8 cellular contexts compared by ENCODE assay signal in genomic region chr3:125051715-125052581, GRCh38. TPM values are rescaled to one million over a fixed set of nuclear protein-coding genes. Genes with fewer than 3 reads are reported as not detected.
DNase-seq lines count a peak whose midpoint lies in the region; ATAC-seq and TF ChIP-seq lines count a peak whose summit lies in the region.

No MANE protein-coding gene starts in this region.

- POLR2A ChIA-PET in CD8-positive, alpha-beta T cell (lab: Charles Lee): interaction anchor here (0.9 to 1.8 kb wide), 5 partner anchors 30 to 323 kb away, joined by 3 to 8 read pairs (median 4); partner anchors contain the start of gene ZNF148

- no peak for TF ChIP-seq CTCF in CD8-positive, alpha-beta T cell (IDR thresholded peaks at IDR 0.05)
- TF ChIP-seq CTCF in endothelial cell (IDR thresholded peaks at IDR 0.05; ENCODE audit: unreplicated experiment): no peak

- H3K4me1 Mint-ChIP-seq in CD8-positive, alpha-beta T cell (ENCODE audit: low read depth): peaks cover 65% of the 10 kb centered on the region
- H3K4me1 Mint-ChIP-seq in endothelial cell (ENCODE audit: unreplicated experiment): peaks cover 40% of the 10 kb centered on the region
- peaks cover 69 to 70% of the 10 kb centered on the region in 2 donors for H3K4me1 Mint-ChIP-seq in natural killer cell treated with Interleukin-12 subunit alpha and Interleukin-12 subunit beta and Interleukin-15 and Interleukin-18, amount 100 ng/mL, for 72 hours (ENCODE audit: low read depth in 2 of 2)
- peaks cover 59% of the 10 kb centered on the region for H3K4me1 Mint-ChIP-seq in stimulated activated naive CD8-positive, alpha-beta T cell treated with anti-CD3 and anti-CD28 coated beads, Interleukin-15, Interleukin-2, amounts not matched to agents 100 ng/mL and 50 ng/mL, for 24 hours (ENCODE audit: low read depth)

- H3K9me3 Mint-ChIP-seq in CD8-positive, alpha-beta T cell: no peaks in the 10 kb centered on the region
- no peaks in the 10 kb centered on the region for H3K9me3 Mint-ChIP-seq in endothelial cell (ENCODE audit: unreplicated experiment)
- no peaks in the 10 kb centered on the region for H3K9me3 Mint-ChIP-seq in natural killer cell treated with Interleukin-12 subunit alpha and Interleukin-12 subunit beta and Interleukin-15 and Interleukin-18, amount 100 ng/mL, for 72 hours
- H3K9me3 Mint-ChIP-seq in stimulated activated naive CD8-positive, alpha-beta T cell treated with anti-CD3 and anti-CD28 coated beads, Interleukin-15, Interleukin-2, amounts not matched to agents 100 ng/mL and 50 ng/mL, for 24 hours: no peaks in the 10 kb centered on the region

- peak overlapping the region; percentile 40 for H3K4me3 ChIP-seq in CD8-positive, alpha-beta T cell (ENCODE audit: low read depth, low read length)

- no peaks in the 10 kb centered on the region for H3K36me3 ChIP-seq in CD8-positive, alpha-beta T cell (ENCODE audit: insufficient read depth, low read length)

- H3K27ac ChIP-seq in CD8-positive, alpha-beta T cell (ENCODE audit: low read depth, low read length): peak overlapping the region; percentile 52

- peak overlapping the region; percentile 89 for H3K27ac Mint-ChIP-seq in CD8-positive, alpha-beta T cell
- H3K27ac Mint-ChIP-seq in endothelial cell (ENCODE audit: unreplicated experiment): peak overlapping the region; percentile 86
- peak overlapping the region; percentile 66 to 91 for H3K27ac Mint-ChIP-seq in natural killer cell treated with Interleukin-12 subunit alpha and Interleukin-12 subunit beta and Interleukin-15 and Interleukin-18, amount 100 ng/mL, for 72 hours
- peak overlapping the region; percentile 81 for H3K27ac Mint-ChIP-seq in stimulated activated naive CD8-positive, alpha-beta T cell treated with anti-CD3 and anti-CD28 coated beads, Interleukin-15, Interleukin-2, amounts not matched to agents 100 ng/mL and 50 ng/mL, for 24 hours

- peak; percentile 72 for ATAC-seq in CD8-positive, alpha-beta T cell
- peak; percentile 61 to 70 for ATAC-seq in natural killer cell treated with Interleukin-12 subunit alpha and Interleukin-12 subunit beta and Interleukin-15 and Interleukin-18, amount 100 ng/mL, for 72 hours

- DNase-seq in CD8-positive, alpha-beta T cell: peak; percentile 25 to 89 (median 72)
- DNase-seq in M059J (ENCODE audit: low read depth) (peak; percentile 92), endothelial cell (ENCODE audit: low spot score) (no peak), pons (ENCODE audit: low spot score) (no peak), NCI-H1092 (lab: John Stamatoyannopoulos, UW) (no peak)
- DNase-seq in activated CD8-positive, alpha-beta memory T cell treated with anti-CD3 and anti-CD28 coated beads for 1 hour (ENCODE audit: extremely low read depth in 1 of 2, low read depth in 1 of 2): peak; percentile 41 to 55
- DNase-seq in natural killer cell treated with Interleukin-12 subunit alpha and Interleukin-12 subunit beta and Interleukin-15 and Interleukin-18, amount 100 ng/mL, for 72 hours (ENCODE audit: low spot score): peak; percentile 76

- peaks cover 52% of the 10 kb centered on the region for H3K4me1 ChIP-seq in CD8-positive, alpha-beta T cell (ENCODE audit: insufficient read depth, low read length)

- H3K9me3 ChIP-seq in CD8-positive, alpha-beta T cell (ENCODE audit: low read length): no peaks in the 10 kb centered on the region

- H3K4me3 Mint-ChIP-seq in CD8-positive, alpha-beta T cell: peak overlapping the region; percentile 71
- peak overlapping the region; percentile 28 for H3K4me3 Mint-ChIP-seq in endothelial cell (ENCODE audit: unreplicated experiment)
- peak overlapping the region; percentile 98 for H3K4me3 Mint-ChIP-seq in natural killer cell treated with Interleukin-12 subunit alpha and Interleukin-12 subunit beta and Interleukin-15 and Interleukin-18, amount 100 ng/mL, for 72 hours
- H3K4me3 Mint-ChIP-seq in stimulated activated naive CD8-positive, alpha-beta T cell treated with anti-CD3 and anti-CD28 coated beads, Interleukin-15, Interleukin-2, amounts not matched to agents 100 ng/mL and 50 ng/mL, for 24 hours: peak overlapping the region; percentile 95

- no peaks in the 10 kb centered on the region for H3K27me3 Mint-ChIP-seq in CD8-positive, alpha-beta T cell (ENCODE audit: low read depth)
- H3K27me3 Mint-ChIP-seq in endothelial cell (ENCODE audit: unreplicated experiment): peaks cover 8% of the 10 kb centered on the region
- no peaks in the 10 kb centered on the region for H3K27me3 Mint-ChIP-seq in natural killer cell treated with Interleukin-12 subunit alpha and Interleukin-12 subunit beta and Interleukin-15 and Interleukin-18, amount 100 ng/mL, for 72 hours
- no peaks in the 10 kb centered on the region for H3K27me3 Mint-ChIP-seq in stimulated activated naive CD8-positive, alpha-beta T cell treated with anti-CD3 and anti-CD28 coated beads, Interleukin-15, Interleukin-2, amounts not matched to agents 100 ng/mL and 50 ng/mL, for 24 hours

- peaks cover 19% of the 10 kb centered on the region for H3K36me3 Mint-ChIP-seq in CD8-positive, alpha-beta T cell
- peaks cover 14% of the 10 kb centered on the region for H3K36me3 Mint-ChIP-seq in endothelial cell (ENCODE audit: low read depth, unreplicated experiment)
- H3K36me3 Mint-ChIP-seq in natural killer cell treated with Interleukin-12 subunit alpha and Interleukin-12 subunit beta and Interleukin-15 and Interleukin-18, amount 100 ng/mL, for 72 hours: no peaks in the 10 kb centered on the region
- peaks cover 13% of the 10 kb centered on the region for H3K36me3 Mint-ChIP-seq in stimulated activated naive CD8-positive, alpha-beta T cell treated with anti-CD3 and anti-CD28 coated beads, Interleukin-15, Interleukin-2, amounts not matched to agents 100 ng/mL and 50 ng/mL, for 24 hours (ENCODE audit: low read depth)

- CTCF ChIA-PET in CD8-positive, alpha-beta T cell (lab: Charles Lee): interaction anchor here (0.7 to 1.5 kb wide), 2 partner anchors 68 to 98 kb away, joined by 3 read pairs; no protein-coding TSS in a partner anchor

- intact Hi-C loops in CD8-positive, alpha-beta T cell (cut with DNase I, micrococcal nuclease): loop anchor here (1.0 to 10.0 kb wide), 8 partner anchors 50 to 543 kb away; partner anchors contain the start of genes OSBPL11 (in 2 of the 2), UMPS (in 1 of the 2) and ZNF148 (in 1 of the 2)

- H3K27me3 ChIP-seq in CD8-positive, alpha-beta T cell (ENCODE audit: insufficient read depth, low read length): no peaks in the 10 kb centered on the region

RNA-seq across cellular contexts. Expression of gene HEG1, which starts 3.8 kb away (rescaled TPM):
- total RNA-seq in CD8-positive, alpha-beta T cell: 10 to 100 TPM; 20.8 to 21.5 TPM
- total RNA-seq in M059J (2014; rRNA removed; shearing (Covaris generic)): 59.7 and 139 TPM in 2 replicates
- 17.1 TPM for total RNA-seq in endothelial cell (ENCODE audit: unreplicated experiment)
- total RNA-seq in natural killer cell treated with Interleukin-12 subunit alpha and Interleukin-12 subunit beta and Interleukin-15 and Interleukin-18, amount 100 ng/mL, for 72 hours: 10 to 100 TPM; 14.6 to 47.0 TPM

Comparison
In these comparisons a context has a peak if more than half of its experiments do, and no peak if none do; other contexts are left out.
1. DNase-seq: peak in CD8-positive, alpha-beta T cell (7 of 7), M059J (single experiment), activated CD8-positive, alpha-beta memory T cell treated with anti-CD3 and anti-CD28 coated beads for 1 hour (2 of 2) and natural killer cell treated with Interleukin-12 subunit alpha and Interleukin-12 subunit beta and Interleukin-15 and Interleukin-18, amount 100 ng/mL, for 72 hours (single experiment); none in endothelial cell (single experiment), pons (single experiment) and NCI-H1092 (single experiment).
2. H3K4me3 Mint-ChIP-seq: peak in every context shown above with its lines; median percentile 98 in natural killer cell treated with Interleukin-12 subunit alpha and Interleukin-12 subunit beta and Interleukin-15 and Interleukin-18, amount 100 ng/mL, for 72 hours; 95 in stimulated activated naive CD8-positive, alpha-beta T cell treated with anti-CD3 and anti-CD28 coated beads, Interleukin-15, Interleukin-2, amounts not matched to agents 100 ng/mL and 50 ng/mL, for 24 hours; 71 in CD8-positive, alpha-beta T cell; 28 in endothelial cell.
3. Peak in every context shown above with its lines, with median percentiles within 50 percentile points of each other: H3K27ac Mint-ChIP-seq.